Comparison of ENCODE assay signal across 9 cellular contexts in the genomic region with DNA sequence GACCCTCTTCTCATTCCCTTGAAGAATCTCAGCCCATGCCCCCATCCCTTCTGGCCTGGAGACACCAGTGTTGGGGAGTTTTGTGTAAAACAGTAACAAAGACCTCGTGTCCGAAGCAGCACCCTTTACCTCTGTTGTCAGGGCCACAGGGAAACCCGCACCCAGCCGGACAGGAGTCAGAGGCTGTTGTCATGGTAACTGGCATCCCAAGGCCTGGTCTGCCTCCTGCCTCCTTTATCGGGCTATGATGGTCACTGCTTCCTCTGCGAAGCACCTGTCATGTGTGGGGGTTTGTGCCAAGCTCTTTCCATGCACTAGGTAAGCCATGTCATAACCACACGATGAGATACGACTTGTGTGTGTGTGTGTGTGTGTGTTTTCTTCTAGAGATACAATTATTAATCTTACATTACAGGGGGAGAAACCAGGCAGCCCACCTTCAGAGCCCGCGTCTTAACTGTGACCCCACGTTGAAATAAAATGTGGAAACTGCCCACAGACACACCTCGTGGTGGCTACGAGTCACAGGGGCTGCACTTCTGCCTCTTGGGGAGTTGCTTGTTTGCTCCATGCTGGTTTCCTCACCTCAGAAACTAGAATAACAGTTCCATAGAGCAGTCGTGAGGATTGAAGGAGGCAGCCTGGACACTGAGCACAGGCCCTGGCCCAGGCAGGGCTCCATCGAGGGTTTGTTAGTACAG. TPM values are rescaled to one million over a fixed set of nuclear protein-coding genes. Genes with fewer than 3 reads are reported as not detected.
DNase-seq lines count a peak whose midpoint lies in the region; ATAC-seq and TF ChIP-seq lines count a peak whose summit lies in the region.
"Had no signal": no experiment of that assay in that cellular context is flagged by ENCODE, and none has a peak within 500 bp of the region (broad histone marks: within the 10 kb centered on the region; RNA-seq: fewer than 3 reads in every experiment).

No MANE protein-coding gene starts in this region.

- in situ Hi-C loops in mammary epithelial cell (cut with MboI; ENCODE audit: low sequenced_read_pairs in 2 of 2) = loop anchor here in 1 of 2 donors (25.0 kb wide), 1 partner anchor 356 kb away; no protein-coding TSS in a partner anchor

- peak overlapping the region; percentile 87 for H2AFZ ChIP-seq in mammary epithelial cell (ENCODE audit: low read depth, low read length)
- no peak overlapping the region for H2AFZ ChIP-seq in osteoblast (ENCODE audit: low read length)

- intact Hi-C loops in mammary epithelial cell (cut with micrococcal nuclease) = no loop called here

- TF ChIP-seq CTCF in mammary epithelial cell (conservative IDR thresholded peaks at IDR 0.05 in 1 of 2, IDR thresholded peaks at IDR 0.05 in 1 of 2; ENCODE audit: extremely low read depth in 1 of 2, insufficient read depth in 1 of 2, low read depth in 1 of 2, low read length in 2 of 2) (no peak), osteoblast (IDR thresholded peaks at IDR 0.05; ENCODE audit: extremely low read depth, low read depth, low read length) (no peak)

- WGBS in mammary epithelial cell (ENCODE audit: low coverage, missing lambda C conversion rate) = 87% methylated on average over 14 of the region's 15 CpGs

- no peak for ATAC-seq in HG02938 (IDR thresholded peaks at IDR 0.05; ENCODE audit: unreplicated experiment)
- ATAC-seq in HG03039 (IDR thresholded peaks at IDR 0.05; ENCODE audit: unreplicated experiment) = no peak

- CTCF ChIA-PET in mammary epithelial cell (lab: Charles Lee; ENCODE audit: low non-redundant PET) = no interaction called here

- no peaks in the 10 kb centered on the region for H3K36me3 ChIP-seq in mammary epithelial cell (ENCODE audit: insufficient read depth, low read length)
- no peaks in the 10 kb centered on the region for H3K36me3 ChIP-seq in osteoblast (ENCODE audit: insufficient read depth, low read length)

- no peaks in the 10 kb centered on the region for H4K20me1 ChIP-seq in mammary epithelial cell (ENCODE audit: insufficient read depth, low read length)
- no peaks in the 10 kb centered on the region for H4K20me1 ChIP-seq in osteoblast (ENCODE audit: insufficient read depth, low read length)

- DNase-seq in DMS 273 (lab: John Stamatoyannopoulos, UW; ENCODE audit: unreplicated experiment) (peak; percentile 35), DMS 273 treated with DMSO at 0.1 percent for 48 hours (lab: John Stamatoyannopoulos, UW) (no peak), LHCN-M2 (ENCODE audit: low read depth) (peak; percentile 9), mammary epithelial cell (no peak), osteoblast (ENCODE audit: insufficient read length, low spot score, missing footprints) (peak; percentile 55), iPS-NIHi7 (ENCODE audit: extremely low spot score) (no peak)

- H3K4me1 ChIP-seq in mammary epithelial cell (ENCODE audit: insufficient read depth, low read length) (peaks cover 12% of the 10 kb centered on the region), osteoblast (ENCODE audit: insufficient read depth, low read length) (no peaks in the 10 kb centered on the region)

- H3K4me2 ChIP-seq in mammary epithelial cell (ENCODE audit: insufficient read depth, low read depth, low read length) = no peak overlapping the region
- H3K4me2 ChIP-seq in osteoblast (ENCODE audit: insufficient read depth, low read length) = no peak overlapping the region

- no peak overlapping the region for H3K4me3 ChIP-seq in mammary epithelial cell (replicated peaks in 1 of 3; ENCODE audit: insufficient read depth in 1 of 3, low read depth in 2 of 3, low read length in 3 of 3)
- no peak overlapping the region for H3K4me3 ChIP-seq in osteoblast (ENCODE audit: insufficient read depth, low read length)

- H3K27me3 ChIP-seq in mammary epithelial cell (ENCODE audit: insufficient read depth, low read length) = no peaks in the 10 kb centered on the region
- H3K27me3 ChIP-seq in osteoblast (ENCODE audit: insufficient read depth, low read length) = no peaks in the 10 kb centered on the region

- H3K27ac ChIP-seq in mammary epithelial cell (ENCODE audit: insufficient read depth, low read depth, low read length) (no peak overlapping the region), osteoblast (ENCODE audit: low read depth, low read length) (no peak overlapping the region)
- H3K27ac ChIP-seq: 22Rv1 had no signal

- no peaks in the 10 kb centered on the region for H3K9me3 ChIP-seq in mammary epithelial cell (replicated peaks; ENCODE audit: insufficient read depth, low read length)
- H3K9me3 ChIP-seq in osteoblast (ENCODE audit: low read depth, low read length) = no peaks in the 10 kb centered on the region

- H3K9ac ChIP-seq in mammary epithelial cell (ENCODE audit: insufficient read depth, low read length) = no peak overlapping the region

- H3K79me2 ChIP-seq in mammary epithelial cell (ENCODE audit: insufficient read depth, low read length) = no peaks in the 10 kb centered on the region
- H3K79me2 ChIP-seq in osteoblast (ENCODE audit: insufficient read depth, low read length) = no peaks in the 10 kb centered on the region

- dilution Hi-C loops in mammary epithelial cell (cut with HindIII; ENCODE audit: low sequenced_read_pairs) = loop anchor here (5.0 kb wide), 1 partner anchor 41 kb away; no protein-coding TSS in a partner anchor

- BruUV-seq in mammary epithelial cell (replicated peaks; lab: Mats Ljungman, UMichigan) = no TSS peak

RNA-seq across cellular contexts. Expression of gene ZDHHC19, which starts 18.0 kb away (rescaled TPM):
- total RNA-seq in LHCN-M2 (2014; rRNA removed) = not detected in 2 replicates
- polyA plus RNA-seq in LHCN-M2 (2012) = not detected
- not detected for total RNA-seq in mammary epithelial cell
- not detected for polyA plus RNA-seq in mammary epithelial cell
- not detected for polyA minus RNA-seq in mammary epithelial cell
- not detected in 2 replicates for total RNA-seq in osteoblast

RNA-seq across cellular contexts. Expression of gene SLC51A, which starts 23.1 kb away (rescaled TPM):
- not detected in 2 replicates for total RNA-seq in LHCN-M2 (2014; rRNA removed)
- polyA plus RNA-seq in LHCN-M2 (2012) = 4.0 TPM
- total RNA-seq in mammary epithelial cell = not detected
- polyA plus RNA-seq in mammary epithelial cell = not detected
- not detected for polyA minus RNA-seq in mammary epithelial cell
- not detected in 2 replicates for total RNA-seq in osteoblast

Comparison
In these comparisons a context has a peak if more than half of its experiments do, and no peak if none do; other contexts are left out.
1. DNase-seq: peak in DMS 273 (single experiment), LHCN-M2 (single experiment) and osteoblast (single experiment); none in DMS 273 treated with DMSO at 0.1 percent for 48 hours (single experiment), mammary epithelial cell (single experiment) and iPS-NIHi7 (single experiment).